In genomic region chr1:184827600-184828368, GRCh38 we compare ENCODE assay signal across 10 cellular contexts.
DNase-seq lines count a peak whose midpoint lies in the region; ATAC-seq and TF ChIP-seq lines count a peak whose summit lies in the region.
"Had no signal": no experiment of that assay in that cellular context is flagged by ENCODE, and none has a peak within 500 bp of the region (broad histone marks: within the 10 kb centered on the region; RNA-seq: fewer than 3 reads in every experiment).

No MANE protein-coding gene starts in this region.

- H3K4me1 ChIP-seq in hepatocyte (ENCODE audit: insufficient read depth), result peaks cover 19% of the 10 kb centered on the region
- H3K4me1 ChIP-seq in stomach, result peaks cover 0 to 57% (median 29%) of the 10 kb centered on the region in 4 donors

- H3K9me3 Mint-ChIP-seq in HFFc6, result no peaks in the 10 kb centered on the region
- H3K9me3 Mint-ChIP-seq: activated T-cell treated with anti-CD3 and anti-CD28 coated beads, Interleukin-2, amount 50 U/mL, for 24 hours had no signal

- H3K36me3 Mint-ChIP-seq in HFFc6 (ENCODE audit: low read depth), result peaks cover 5% of the 10 kb centered on the region; the same call in 1 of the 2 replicates

- H3K4me3 ChIP-seq in astrocyte of the spinal cord (ENCODE audit: low read depth, low read length) (no peak overlapping the region), hepatocyte (no peak overlapping the region), stomach (no peak overlapping the region)

- H3K36me3 ChIP-seq in hepatocyte (replicated peaks; ENCODE audit: insufficient read depth, low read depth) (no peaks in the 10 kb centered on the region), stomach (peaks cover 11 to 27% (median 18%) of the 10 kb centered on the region in 4 donors)

- intact Hi-C loops in stomach (cut with DNase I; ENCODE audit: low total_unique reads), result no loop called here

- peaks cover 40% of the 10 kb centered on the region for H3K4me1 Mint-ChIP-seq in HFFc6 (ENCODE audit: low read depth)

- H3K4me2 ChIP-seq in hepatocyte, result peak overlapping the region; percentile 2
- H3K4me2 ChIP-seq: KMS-11 had no signal

- TF ChIP-seq CTCF in HFFc6 (IDR thresholded peaks at IDR 0.05) (no peak), astrocyte of the spinal cord (IDR thresholded peaks at IDR 0.05; ENCODE audit: low read depth, low read length) (no peak), hepatocyte (IDR thresholded peaks at IDR 0.05; ENCODE audit: poor library complexity) (no peak), stomach (IDR thresholded peaks at IDR 0.05) (no peak)

- H3K9me2 ChIP-seq in hepatocyte (replicated peaks; ENCODE audit: insufficient read depth), result no peaks in the 10 kb centered on the region

- no peaks in the 10 kb centered on the region for H4K20me1 ChIP-seq in hepatocyte (ENCODE audit: insufficient read depth, poor library complexity, severe bottlenecking)

- peak overlapping the region; percentile 60 for H3K4me3 Mint-ChIP-seq in HFFc6
- H3K4me3 Mint-ChIP-seq: activated T-cell treated with anti-CD3 and anti-CD28 coated beads, Interleukin-2, amount 50 U/mL, for 24 hours had no signal

- no peaks in the 10 kb centered on the region for H3K79me2 ChIP-seq in hepatocyte

- H3K27me3 ChIP-seq in hepatocyte (no peaks in the 10 kb centered on the region), stomach (no peaks in the 10 kb centered on the region)

- no peak overlapping the region for H2AFZ ChIP-seq in hepatocyte

- H3K27me3 Mint-ChIP-seq in HFFc6 (ENCODE audit: insufficient read depth), result peaks cover 3% of the 10 kb centered on the region
- H3K27me3 Mint-ChIP-seq: activated T-cell treated with anti-CD3 and anti-CD28 coated beads, Interleukin-2, amount 50 U/mL, for 24 hours had no signal

- H3K9me3 ChIP-seq in hepatocyte (ENCODE audit: low read depth) (no peaks in the 10 kb centered on the region), stomach (no peaks in the 10 kb centered on the region)

- WGBS in hepatocyte (ENCODE audit: low lambda C conversion rate, missing lambda C conversion rate), result 63% methylated on average over 8 of the region's 8 CpGs
- WGBS in stomach, 5 donors, result 76 to 90% (median 86%) methylated on average over 8 of the region's 8 CpGs

- TF ChIP-seq POLR2A in stomach (IDR thresholded peaks at IDR 0.05), result no peak

- DNase-seq in HFFc6 (peak; percentile 59), astrocyte of the spinal cord (ENCODE audit: low read depth, low spot score) (peak; percentile 80), hepatocyte (ENCODE audit: low spot score) (peak; percentile 35), stomach (no peak), NCI-H69 (lab: John Stamatoyannopoulos, UW) (no peak)
- DNase-seq: activated T-cell treated with anti-CD3 and anti-CD28 coated beads, Interleukin-2, amount 50 U/mL, for 24 hours had no signal

- no peak for TF ChIP-seq EP300 in stomach (IDR thresholded peaks at IDR 0.05)

- ATAC-seq in HG02884 (IDR thresholded peaks at IDR 0.05; ENCODE audit: unreplicated experiment) (no peak), esophagus mucosa (no peak), GM21381 (IDR thresholded peaks at IDR 0.05; ENCODE audit: unreplicated experiment) (no peak)

- peak overlapping the region; percentile 84 for H3K27ac Mint-ChIP-seq in HFFc6
- H3K27ac Mint-ChIP-seq: activated T-cell treated with anti-CD3 and anti-CD28 coated beads, Interleukin-2, amount 50 U/mL, for 24 hours had no signal

- H3K27ac ChIP-seq in hepatocyte (peak overlapping the region; percentile 49), stomach (peak overlapping the region in 4 of 5 donors; percentile 17 to 67 (median 64))
- H3K27ac ChIP-seq: KMS-11 had no signal

- in situ Hi-C loops in astrocyte of the spinal cord (cut with HindIII; ENCODE audit: low sequenced_read_pairs), result no loop called here

Comparison
In these comparisons a context has a peak if more than half of its experiments do, and no peak if none do; other contexts are left out.
1. DNase-seq: peak in HFFc6 (single experiment), astrocyte of the spinal cord (single experiment) and hepatocyte (single experiment); none in stomach (single experiment) and NCI-H69 (single experiment).